8 cellular contexts compared by ENCODE assay signal in the genomic region with DNA sequence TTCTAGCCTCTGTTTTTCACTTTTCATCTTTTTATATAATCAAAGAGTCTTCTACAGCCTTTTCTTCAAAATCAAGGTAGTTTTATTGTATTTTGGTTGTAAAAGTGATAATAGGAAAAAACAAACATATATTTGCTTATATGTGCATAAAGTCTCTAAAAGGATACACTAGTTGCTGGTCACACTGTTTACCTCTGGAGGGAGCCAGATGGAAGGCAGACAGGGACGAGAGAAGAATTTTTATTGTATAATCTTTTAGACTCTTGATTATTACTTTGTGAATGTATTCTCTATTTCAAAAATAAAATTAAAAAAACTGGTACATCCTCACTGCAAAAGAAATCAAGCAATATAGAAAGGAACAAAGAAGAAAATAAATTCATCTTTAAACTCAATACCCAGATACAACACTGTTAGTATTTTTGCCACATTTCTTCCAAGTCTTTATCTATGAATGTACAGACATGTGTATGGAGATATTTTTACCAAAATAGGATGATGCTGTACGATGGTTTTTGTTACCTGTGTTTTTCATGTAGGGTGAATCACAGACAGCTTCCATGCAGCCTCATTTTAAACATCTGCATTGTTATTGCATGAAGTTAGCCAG. TPM values are rescaled to one million over a fixed set of nuclear protein-coding genes. Genes with fewer than 3 reads are reported as not detected.
DNase-seq lines count a peak whose midpoint lies in the region; ATAC-seq and TF ChIP-seq lines count a peak whose summit lies in the region.

No MANE protein-coding gene starts in this region.

- peak; percentile 86 for TF ChIP-seq CTCF in epithelial cell of proximal tubule (conservative IDR thresholded peaks at IDR 0.05; ENCODE audit: low read depth, low read length)

- peak; percentile 86 for ATAC-seq in SK-N-SH treated with all-trans-retinoic acid at 6 μM for 48 hours
- no peak for ATAC-seq in GM21526 (IDR thresholded peaks at IDR 0.05; ENCODE audit: low FRiP score, unreplicated experiment)

- peak; percentile 10 for DNase-seq in NCI-H1436 (lab: John Stamatoyannopoulos, UW)
- no peak for DNase-seq in NCI-H1436 treated with DMSO at 0.1 percent for 48 hours (lab: John Stamatoyannopoulos, UW)
- peak; percentile 66 for DNase-seq in HT-29 (ENCODE audit: low spot score)
- no peak for DNase-seq in epithelial cell of proximal tubule (ENCODE audit: low read depth)
- peak; percentile 24 for DNase-seq in non-pigmented ciliary epithelial cell (ENCODE audit: low read depth)
- DNase-seq in NCI-H2081 treated with DMSO at 0.1 percent for 48 hours (lab: John Stamatoyannopoulos, UW) = no peak

- no peak overlapping the region for H3K4me3 ChIP-seq in epithelial cell of proximal tubule (ENCODE audit: low read depth, low read length)

TF ChIP-seq in SK-N-SH treated with all-trans-retinoic acid at 6 μM for 48 hours, 23 proteins besides CTCF, POLR2A, EP300 and RAD21:
- TF ChIP-seq ARNTL (CRISPR knock-in tag; IDR thresholded peaks at IDR 0.05; ENCODE audit: borderline replicate concordance, low read depth) (no peak), TOX (CRISPR knock-in tag; IDR thresholded peaks at IDR 0.05; ENCODE audit: borderline replicate concordance) (no peak), OSR1 (CRISPR knock-in tag; IDR thresholded peaks at IDR 0.05) (no peak), ESRRG (CRISPR knock-in tag; IDR thresholded peaks at IDR 0.05) (no peak), SNAI2 (CRISPR knock-in tag; IDR thresholded peaks at IDR 0.05) (no peak), ZC3H10 (CRISPR knock-in tag; IDR thresholded peaks at IDR 0.05) (no peak), ZFP3 (CRISPR knock-in tag; IDR thresholded peaks at IDR 0.05) (no peak), TCF4 (CRISPR knock-in tag; IDR thresholded peaks at IDR 0.05; ENCODE audit: borderline replicate concordance) (no peak), BACH2 (CRISPR knock-in tag; IDR thresholded peaks at IDR 0.05; ENCODE audit: borderline replicate concordance) (no peak)
- TF ChIP-seq, protein P1, sequence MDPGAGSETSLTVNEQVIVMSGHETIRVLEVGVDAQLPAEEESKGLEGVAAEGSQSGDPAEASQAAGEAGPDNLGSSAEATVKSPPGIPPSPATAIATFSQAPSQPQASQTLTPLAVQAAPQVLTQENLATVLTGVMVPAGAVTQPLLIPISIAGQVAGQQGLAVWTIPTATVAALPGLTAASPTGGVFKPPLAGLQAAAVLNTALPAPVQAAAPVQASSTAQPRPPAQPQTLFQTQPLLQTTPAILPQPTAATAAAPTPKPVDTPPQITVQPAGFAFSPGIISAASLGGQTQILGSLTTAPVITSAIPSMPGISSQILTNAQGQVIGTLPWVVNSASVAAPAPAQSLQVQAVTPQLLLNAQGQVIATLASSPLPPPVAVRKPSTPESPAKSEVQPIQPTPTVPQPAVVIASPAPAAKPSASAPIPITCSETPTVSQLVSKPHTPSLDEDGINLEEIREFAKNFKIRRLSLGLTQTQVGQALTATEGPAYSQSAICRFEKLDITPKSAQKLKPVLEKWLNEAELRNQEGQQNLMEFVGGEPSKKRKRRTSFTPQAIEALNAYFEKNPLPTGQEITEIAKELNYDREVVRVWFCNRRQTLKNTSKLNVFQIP (CRISPR knock-in tag; IDR thresholded peaks at IDR 0.05; ENCODE audit: borderline replicate concordance, low read depth) = no peak
- TF ChIP-seq, protein P2, sequence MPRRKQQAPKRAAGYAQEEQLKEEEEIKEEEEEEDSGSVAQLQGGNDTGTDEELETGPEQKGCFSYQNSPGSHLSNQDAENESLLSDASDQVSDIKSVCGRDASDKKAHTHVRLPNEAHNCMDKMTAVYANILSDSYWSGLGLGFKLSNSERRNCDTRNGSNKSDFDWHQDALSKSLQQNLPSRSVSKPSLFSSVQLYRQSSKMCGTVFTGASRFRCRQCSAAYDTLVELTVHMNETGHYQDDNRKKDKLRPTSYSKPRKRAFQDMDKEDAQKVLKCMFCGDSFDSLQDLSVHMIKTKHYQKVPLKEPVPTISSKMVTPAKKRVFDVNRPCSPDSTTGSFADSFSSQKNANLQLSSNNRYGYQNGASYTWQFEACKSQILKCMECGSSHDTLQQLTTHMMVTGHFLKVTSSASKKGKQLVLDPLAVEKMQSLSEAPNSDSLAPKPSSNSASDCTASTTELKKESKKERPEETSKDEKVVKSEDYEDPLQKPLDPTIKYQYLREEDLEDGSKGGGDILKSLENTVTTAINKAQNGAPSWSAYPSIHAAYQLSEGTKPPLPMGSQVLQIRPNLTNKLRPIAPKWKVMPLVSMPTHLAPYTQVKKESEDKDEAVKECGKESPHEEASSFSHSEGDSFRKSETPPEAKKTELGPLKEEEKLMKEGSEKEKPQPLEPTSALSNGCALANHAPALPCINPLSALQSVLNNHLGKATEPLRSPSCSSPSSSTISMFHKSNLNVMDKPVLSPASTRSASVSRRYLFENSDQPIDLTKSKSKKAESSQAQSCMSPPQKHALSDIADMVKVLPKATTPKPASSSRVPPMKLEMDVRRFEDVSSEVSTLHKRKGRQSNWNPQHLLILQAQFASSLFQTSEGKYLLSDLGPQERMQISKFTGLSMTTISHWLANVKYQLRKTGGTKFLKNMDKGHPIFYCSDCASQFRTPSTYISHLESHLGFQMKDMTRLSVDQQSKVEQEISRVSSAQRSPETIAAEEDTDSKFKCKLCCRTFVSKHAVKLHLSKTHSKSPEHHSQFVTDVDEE (CRISPR knock-in tag; IDR thresholded peaks at IDR 0.05) = no peak
TF ChIP-seq in SK-N-SH treated with all-trans-retinoic acid at 6 μM for 48 hours: peak in this region for 0.

RNA-seq across cellular contexts. Expression of a gene that starts 6.1 kb away (rescaled TPM):
- 6.1 and 7.1 TPM in 2 replicates for total RNA-seq in HT-29 (2014; rRNA removed; shearing (Covaris generic))
- 3.9 TPM in 1 of 2 replicates, not detected in the other for total RNA-seq in epithelial cell of proximal tubule

RNA-seq across cellular contexts. Expression of a gene that starts 30.8 kb away (rescaled TPM):
- total RNA-seq in HT-29 (2014; rRNA removed; shearing (Covaris generic)) = 0.37 and 0.74 TPM in 2 replicates
- 0.14 and 0.35 TPM in 2 replicates for total RNA-seq in epithelial cell of proximal tubule

RNA-seq across cellular contexts. Expression of a gene that starts 33.9 kb away (rescaled TPM):
- total RNA-seq in HT-29 (2014; rRNA removed; shearing (Covaris generic)) = 21.3 and 21.8 TPM in 2 replicates
- 29.1 and 43.8 TPM in 2 replicates for total RNA-seq in epithelial cell of proximal tubule

RNA-seq across cellular contexts. Expression of a gene that starts 33.9 kb away (rescaled TPM):
- total RNA-seq in HT-29 (2014; rRNA removed; shearing (Covaris generic)) = 20.2 and 22.6 TPM in 2 replicates
- 30.5 and 44.6 TPM in 2 replicates for total RNA-seq in epithelial cell of proximal tubule

RNA-seq across cellular contexts. Expression of a gene that starts 40.0 kb away (rescaled TPM):
- 31.5 and 34.1 TPM in 2 replicates for total RNA-seq in HT-29 (2014; rRNA removed; shearing (Covaris generic))
- total RNA-seq in epithelial cell of proximal tubule = 8.8 and 15.2 TPM in 2 replicates

Comparison
In these comparisons a context has a peak if more than half of its experiments do, and no peak if none do; other contexts are left out.
1. DNase-seq: peak in NCI-H1436 (single experiment), HT-29 (single experiment) and non-pigmented ciliary epithelial cell (single experiment); none in NCI-H1436 treated with DMSO at 0.1 percent for 48 hours (single experiment), epithelial cell of proximal tubule (single experiment) and NCI-H2081 treated with DMSO at 0.1 percent for 48 hours (single experiment).